In the genomic region with DNA sequence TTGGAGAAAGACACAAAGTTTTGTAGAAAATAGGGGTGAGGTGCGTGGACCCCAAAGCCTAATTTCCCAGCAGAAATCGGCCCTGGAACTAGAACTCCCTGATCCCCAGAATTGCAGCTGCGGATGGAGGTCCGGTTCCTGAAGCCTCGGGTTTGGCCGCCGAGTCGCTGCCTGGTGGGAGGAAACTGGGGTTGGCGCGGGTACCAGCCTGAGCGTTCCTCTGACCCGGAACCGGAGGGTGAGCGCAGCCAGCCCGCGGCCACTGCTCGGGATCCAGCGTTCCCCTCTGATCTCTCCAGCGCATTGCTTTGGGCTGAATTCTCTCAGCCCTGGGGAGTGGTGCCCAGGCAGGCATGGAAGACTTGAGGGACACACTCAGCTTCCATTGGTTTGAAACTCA, we compare ENCODE assay signal across 9 cellular contexts. TPM values are rescaled to one million over a fixed set of nuclear protein-coding genes. Genes with fewer than 3 reads are reported as not detected.
DNase-seq lines count a peak whose midpoint lies in the region; ATAC-seq and TF ChIP-seq lines count a peak whose summit lies in the region.
"Had no signal": no experiment of that assay in that cellular context is flagged by ENCODE, and none has a peak within 500 bp of the region (broad histone marks: within the 10 kb centered on the region; RNA-seq: fewer than 3 reads in every experiment).

No MANE protein-coding gene starts in this region.

- TF ChIP-seq CTCF in ascending aorta (IDR thresholded peaks at IDR 0.05) = no peak
- no peak for TF ChIP-seq CTCF in spleen (IDR thresholded peaks at IDR 0.05 in 8 of 11, conservative IDR thresholded peaks at IDR 0.05 in 3 of 11)

- DNase-seq in MG63 (peak; percentile 13), ascending aorta (ENCODE audit: low spot score in 2 of 2) (peak in 1 of 2 donors; percentile 63), spleen (no peak), left lobe of liver (ENCODE audit: low spot score) (no peak)
- no peak for DNase-seq in stimulated activated CD8-positive, alpha-beta memory T cell treated with anti-CD3 and anti-CD28 coated beads, Interleukin-4, amount 100 ng/mL, for 48 hours
- DNase-seq: NCI-H524 treated with DMSO at 0.1 percent for 48 hours had no signal

- peak overlapping the region; percentile 49; the same call in 1 of the 2 replicates for H3K9ac ChIP-seq in iPS-20b (ENCODE audit: low read depth, low read length)

- intact Hi-C loops in ascending aorta (cut with DNase I) = loop anchor here (10.0 kb wide), 1 partner anchor 444 kb away; no protein-coding TSS in a partner anchor
- intact Hi-C loops in spleen (cut with DNase I; ENCODE audit: low total_unique reads) = no loop called here

- H3K27me3 ChIP-seq in MG63 = peaks cover 31% of the 10 kb centered on the region
- H3K27me3 ChIP-seq in ascending aorta = no peaks in the 10 kb centered on the region
- peaks cover 46% of the 10 kb centered on the region for H3K27me3 ChIP-seq in iPS-20b (ENCODE audit: insufficient read depth, low read length)
- peaks cover 0 to 72% (median 36%) of the 10 kb centered on the region in 7 donors for H3K27me3 ChIP-seq in spleen (replicated peaks in 1 of 7)

- H3K27ac ChIP-seq in ascending aorta = peak overlapping the region in 1 of 2 donors; percentile 77
- no peak overlapping the region for H3K27ac ChIP-seq in iPS-20b (ENCODE audit: low read length)
- H3K27ac ChIP-seq in spleen = no peak overlapping the region

- no peak for ATAC-seq in left lobe of liver
- no peak for ATAC-seq in HG03571 (IDR thresholded peaks at IDR 0.05; ENCODE audit: unreplicated experiment)
- no peak for ATAC-seq in HG03432 (IDR thresholded peaks at IDR 0.05; ENCODE audit: unreplicated experiment)

- H3K36me3 ChIP-seq in MG63 (no peaks in the 10 kb centered on the region), ascending aorta (no peaks in the 10 kb centered on the region), iPS-20b (ENCODE audit: insufficient read depth, low read depth, low read length) (peaks cover 4% of the 10 kb centered on the region; the same call in 1 of the 2 replicates), spleen (no peaks in the 10 kb centered on the region)

- H3K4me3 ChIP-seq in MG63 = no peak overlapping the region
- H3K4me3 ChIP-seq in ascending aorta = peak overlapping the region; percentile 56 to 76
- H3K4me3 ChIP-seq in iPS-20b (ENCODE audit: low read length) = peak overlapping the region; percentile 93
- H3K4me3 ChIP-seq in spleen = peak overlapping the region in 7 of 8 donors; percentile 32 to 64 (median 37)

- WGBS in spleen, 5 donors = 1 to 6% (median 4%) methylated on average over 19 of the region's 19 CpGs

- no peak for TF ChIP-seq POLR2A in spleen (IDR thresholded peaks at IDR 0.05)

- H3K4me1 ChIP-seq in ascending aorta = peaks cover 0 to 18% of the 10 kb centered on the region in 2 donors
- 0 out of 2 replicates have a peak, but pooled peaks cover 8% of the 10 kb centered on the region for H3K4me1 ChIP-seq in iPS-20b (ENCODE audit: insufficient read depth, low read length)
- H3K4me1 ChIP-seq in spleen = peaks cover 7 to 27% (median 23%) of the 10 kb centered on the region in 6 donors

- H3K9me3 ChIP-seq in MG63 (no peaks in the 10 kb centered on the region), ascending aorta (no peaks in the 10 kb centered on the region), iPS-20b (ENCODE audit: insufficient read depth, low read depth, low read length) (no peaks in the 10 kb centered on the region), spleen (no peaks in the 10 kb centered on the region)

RNA-seq across cellular contexts. Expression of gene ST6GALNAC5, which starts 1.6 kb away (rescaled TPM):
- 0.46 TPM in 1 of 2 replicates, not detected in the other for total RNA-seq in MG63 (2014; rRNA removed; shearing (Covaris generic); ENCODE audit: low replicate concordance)
- total RNA-seq in ascending aorta (32.9 TPM), spleen (1 to 10 TPM in 6 of 7 donors, under 1 TPM in 1; 0.28 to 2.3 (median 1.6) TPM), left lobe of liver (not detected)
- under 1 TPM; 0.15 to 0.51 (median 0.24) TPM for polyA plus RNA-seq in spleen

Comparison
In these comparisons a context has a peak if more than half of its experiments do, and no peak if none do; other contexts are left out.
1. RNA of gene ST6GALNAC5, which starts 1.6 kb away (total RNA-seq): 32.9 TPM in ascending aorta (single experiment); 0.28 to 2.3 TPM in spleen, 0.46 TPM in MG63 and not detected in left lobe of liver (single experiment); every median in the first group is over 10 times any median in the second.